Comparison of ENCODE assay signal across 25 cellular contexts in the genomic region with DNA sequence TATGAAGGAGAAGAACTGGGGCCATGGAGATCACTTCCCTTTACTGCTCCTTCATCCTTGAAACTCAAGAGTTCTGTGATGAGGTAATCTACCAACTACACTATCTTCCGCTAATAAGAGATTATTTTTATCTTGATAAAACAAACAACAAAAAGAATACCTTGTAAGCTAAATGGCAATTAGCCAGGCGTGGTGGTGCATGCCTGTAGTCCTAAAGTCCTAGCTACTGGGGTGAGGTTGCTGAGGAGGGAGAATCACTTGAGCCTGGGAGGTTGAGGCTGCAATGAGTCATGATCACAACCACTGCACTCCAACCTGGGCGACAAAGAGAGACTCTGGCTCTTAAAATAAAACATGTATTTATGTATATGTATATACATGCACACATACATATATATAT.
"Had no signal": no experiment of that assay in that cellular context is flagged by ENCODE, and none has a peak within 500 bp of the region (broad histone marks: within the 10 kb centered on the region; RNA-seq: fewer than 3 reads in every experiment).

No MANE protein-coding gene starts in this region.

- ATAC-seq: gastrocnemius medialis; heart right ventricle; left colon; left ventricle myocardium superior; naive thymus-derived CD4-positive, alpha-beta T cell; sciatic nerve; stimulated activated naive B cell treated with anti-CD40 and anti-IgM and Interleukin-4, amounts not matched to agents 10 μg/mL and 1 μg/mL and 100 μg/mL, for 72 hours had no signal

- H3K36me3 ChIP-seq: colonic mucosa, gastrocnemius medialis, prostate gland, thoracic aorta, transverse colon had no signal

- H3K9ac ChIP-seq: parathyroid adenoma had no signal

- H3K4me1 Mint-ChIP-seq: nephron progenitor cell; stimulated activated naive B cell treated with anti-CD40 and anti-IgM and Interleukin-4, amounts not matched to agents 10 μg/mL and 1 μg/mL and 100 μg/mL, for 72 hours had no signal

- H3K27me3 ChIP-seq: colonic mucosa, gastrocnemius medialis, heart right ventricle, stomach, transverse colon had no signal

- H3K27ac Mint-ChIP-seq: endodermal cell; naive thymus-derived CD4-positive, alpha-beta T cell; nephron progenitor cell; stimulated activated naive B cell treated with anti-CD40 and anti-IgM and Interleukin-4, amounts not matched to agents 10 μg/mL and 1 μg/mL and 100 μg/mL, for 72 hours had no signal

- H3K27ac ChIP-seq: colonic mucosa, gastrocnemius medialis, heart right ventricle, parathyroid adenoma, prostate gland, stomach, thoracic aorta, transverse colon had no signal

- H3K4me1 ChIP-seq: colonic mucosa, gastrocnemius medialis, heart right ventricle, parathyroid adenoma, prostate gland, stomach, transverse colon had no signal

- H2AFZ ChIP-seq: parathyroid adenoma had no signal

- DNase-seq: cerebellar nuclear complex; colonic mucosa; effector CD4-positive, alpha-beta T cell; endodermal cell; gastrocnemius medialis; heart right ventricle; kidney; left colon; left ventricle myocardium superior; mesenchymal stem cell; naive thymus-derived CD4-positive, alpha-beta T cell; nephron progenitor cell; retina; stimulated activated CD4-positive, alpha-beta T cell treated with anti-CD3 and anti-CD28 coated beads, Interleukin-2, amount 100 ng/mL, for 24 hours; stimulated activated CD4-positive, alpha-beta T cell treated with anti-CD3 and anti-CD28 coated beads, Interleukin-4, amount 100 ng/mL, for 4 hours; stimulated activated naive B cell treated with anti-CD40 and anti-IgM and Interleukin-4, amounts not matched to agents 10 μg/mL and 1 μg/mL and 100 μg/mL, for 72 hours; stomach; substantia nigra; transverse colon had no signal

- H3K9me3 Mint-ChIP-seq: endodermal cell; stimulated activated naive B cell treated with anti-CD40 and anti-IgM and Interleukin-4, amounts not matched to agents 10 μg/mL and 1 μg/mL and 100 μg/mL, for 72 hours had no signal

- H3K4me3 ChIP-seq: colonic mucosa, gastrocnemius medialis, heart right ventricle, lung, prostate gland, stomach, thoracic aorta, transverse colon had no signal

- H3K27me3 Mint-ChIP-seq: naive thymus-derived CD4-positive, alpha-beta T cell; stimulated activated naive B cell treated with anti-CD40 and anti-IgM and Interleukin-4, amounts not matched to agents 10 μg/mL and 1 μg/mL and 100 μg/mL, for 72 hours had no signal

- H3K4me3 Mint-ChIP-seq: endodermal cell; naive thymus-derived CD4-positive, alpha-beta T cell; nephron progenitor cell; stimulated activated naive B cell treated with anti-CD40 and anti-IgM and Interleukin-4, amounts not matched to agents 10 μg/mL and 1 μg/mL and 100 μg/mL, for 72 hours had no signal

- H3K79me2 ChIP-seq: parathyroid adenoma had no signal

- H3K9me3 ChIP-seq: colonic mucosa, gastrocnemius medialis, prostate gland, stomach, thoracic aorta, transverse colon had no signal

- FAIRE-seq: endothelial cell of umbilical vein, kidney had no signal
